22 cellular contexts compared by ENCODE assay signal in the genomic region with DNA sequence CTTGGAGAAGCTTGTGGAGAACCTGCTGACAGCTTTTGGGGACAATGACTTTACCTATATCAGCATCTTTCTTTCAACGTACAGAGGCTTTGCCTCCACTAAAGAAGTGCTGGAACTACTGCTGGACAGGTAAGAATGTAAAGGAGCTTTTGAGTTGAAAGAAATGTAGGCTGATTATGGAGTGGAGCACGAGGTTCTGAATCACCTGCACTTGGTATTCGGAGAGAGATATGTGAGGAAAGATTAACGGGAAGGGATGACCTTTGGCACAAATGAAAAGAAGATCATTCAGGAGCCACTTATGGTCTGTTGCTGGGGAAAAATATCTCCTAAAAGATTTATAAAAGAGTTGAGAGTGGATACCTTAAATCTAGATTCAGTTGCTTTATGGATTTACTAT. TPM values are rescaled to one million over a fixed set of nuclear protein-coding genes. Genes with fewer than 3 reads are reported as not detected.
DNase-seq lines count a peak whose midpoint lies in the region; ATAC-seq, FAIRE-seq and TF ChIP-seq lines count a peak whose summit lies in the region.
"Had no signal": no experiment of that assay in that cellular context is flagged by ENCODE, and none has a peak within 500 bp of the region (broad histone marks: within the 10 kb centered on the region; RNA-seq: fewer than 3 reads in every experiment).

No MANE protein-coding gene starts in this region.

- peaks cover 0 to 2% of the 10 kb centered on the region in 2 experiments for H3K36me3 ChIP-seq in endothelial cell of umbilical vein (ENCODE audit: control insufficient read depth in 2 of 2, extremely low read depth in 1 of 2, insufficient read depth in 2 of 2, low read length in 2 of 2)

- CTCF ChIA-PET in endothelial cell of umbilical vein (lab: Charles Lee) = interaction anchor here (1.1 to 2.3 kb wide), 7 partner anchors 10 to 192 kb away, joined by 3 to 12 read pairs (median 4); no protein-coding TSS in a partner anchor

- no peaks in the 10 kb centered on the region for H3K79me2 ChIP-seq in endothelial cell of umbilical vein (ENCODE audit: control insufficient read depth, insufficient read depth, low read length)

- peaks cover 4% of the 10 kb centered on the region for H3K4me1 ChIP-seq in right cardiac atrium (ENCODE audit: control insufficient read depth, insufficient read depth, low read length)
- H3K4me1 ChIP-seq in endothelial cell of umbilical vein (ENCODE audit: control insufficient read depth, extremely low read depth, insufficient read depth, low read length) = peaks cover 51% of the 10 kb centered on the region

- no peaks in the 10 kb centered on the region for H3K36me3 Mint-ChIP-seq in nephron progenitor cell (ENCODE audit: low read depth)
- H3K36me3 Mint-ChIP-seq: CD14-positive monocyte had no signal

- no peaks in the 10 kb centered on the region for H4K20me1 ChIP-seq in endothelial cell of umbilical vein (replicated peaks; ENCODE audit: control insufficient read depth, extremely low read depth, insufficient read depth, low read length)

- dilution Hi-C loops in endothelial cell of umbilical vein (cut with MboI; ENCODE audit: extremely low pct_ligation_motif_present, low sequenced_read_pairs) = no loop called here

- ATAC-seq in right cardiac atrium (no peak), Right ventricle myocardium superior (ENCODE audit: poor library complexity) (no peak)
- ATAC-seq: HepG2, K562, Panc1 had no signal

- H3K4me2 ChIP-seq in endothelial cell of umbilical vein (ENCODE audit: insufficient read depth, low read length) = peak overlapping the region; percentile 67

- H3K9me1 ChIP-seq in endothelial cell of umbilical vein (replicated peaks; ENCODE audit: control insufficient read depth, extremely low read depth, insufficient read depth, low read length) = no peaks in the 10 kb centered on the region

- H3K27ac ChIP-seq in right cardiac atrium (ENCODE audit: low read length) (peak overlapping the region; percentile 37), endothelial cell of umbilical vein (ENCODE audit: insufficient read depth, low read depth, low read length) (peak overlapping the region; percentile 11)

- no peak overlapping the region for H3K4me3 ChIP-seq in right cardiac atrium (ENCODE audit: low read length)
- H3K4me3 ChIP-seq in endothelial cell of umbilical vein (replicated peaks in 1 of 3; ENCODE audit: insufficient read depth in 1 of 3, low read depth in 1 of 3, low read length in 3 of 3) = no peak overlapping the region
- H3K4me3 ChIP-seq: K562 had no signal

- DNase-seq in right cardiac atrium (no peak), Right ventricle myocardium superior (no peak), endothelial cell of umbilical vein (ENCODE audit: low read depth, low spot score) (no peak), nephron progenitor cell (no peak), DMS 273 treated with DMSO at 0.1 percent for 48 hours (lab: John Stamatoyannopoulos, UW) (no peak), HT-29 (ENCODE audit: low spot score) (no peak), activated gamma-delta T cell treated with Interleukin-2 at 50 U/mL for 16 hours (no peak)
- DNase-seq: GOT3, HCEC 1CT, MM.1S, NCI-H1048, NCI-H1436, NCI-H1930, NCI-H226, NCI-H510A treated with DMSO at 0.1 percent for 48 hours, NCI-H748 treated with DMSO at 0.1 percent for 48 hours had no signal

- intact Hi-C loops in right cardiac atrium (cut with DNase I) = no loop called here
- intact Hi-C loops in Right ventricle myocardium superior (cut with DNase I) = no loop called here
- intact Hi-C loops in endothelial cell of umbilical vein (cut with micrococcal nuclease) = no loop called here

- H3K9me3 ChIP-seq in right cardiac atrium (ENCODE audit: control insufficient read depth, low read length) (no peaks in the 10 kb centered on the region), endothelial cell of umbilical vein (replicated peaks; ENCODE audit: control insufficient read depth, insufficient read depth, low read length) (no peaks in the 10 kb centered on the region)

- no peak overlapping the region for H3K9ac ChIP-seq in endothelial cell of umbilical vein (replicated peaks; ENCODE audit: extremely low read depth, insufficient read depth, low read length)

- TF ChIP-seq CTCF in endothelial cell of umbilical vein (IDR thresholded peaks at IDR 0.05; ENCODE audit: extremely low read depth in 1 of 2, insufficient read depth in 1 of 2, low read depth in 1 of 2, low read length in 2 of 2) = no peak
- TF ChIP-seq CTCF in nephron progenitor cell (IDR thresholded peaks at IDR 0.05) = no peak

- WGBS in right cardiac atrium = 53% methylated on average over 4 of the region's 4 CpGs

- H3K9me3 Mint-ChIP-seq in nephron progenitor cell = no peaks in the 10 kb centered on the region
- H3K9me3 Mint-ChIP-seq: CD14-positive monocyte had no signal

- POLR2A ChIA-PET in endothelial cell of umbilical vein (lab: Charles Lee) = no interaction called here

- no peak for FAIRE-seq in endothelial cell of umbilical vein (lab: Jason Lieb, UNC)
- FAIRE-seq: A204.1, HepG2, K562 had no signal

- no peaks in the 10 kb centered on the region for H3K27me3 ChIP-seq in right cardiac atrium (ENCODE audit: control insufficient read depth, insufficient read depth)
- H3K27me3 ChIP-seq in endothelial cell of umbilical vein (ENCODE audit: control insufficient read depth in 2 of 2, insufficient read depth in 2 of 2, low read length in 2 of 2) = no peaks in the 10 kb centered on the region

- peaks cover 9% of the 10 kb centered on the region for H3K4me1 Mint-ChIP-seq in nephron progenitor cell

- H2AFZ ChIP-seq in endothelial cell of umbilical vein (ENCODE audit: low read depth, low read length) = no peak overlapping the region

- TF ChIP-seq POLR2A in endothelial cell of umbilical vein (IDR thresholded peaks at IDR 0.05; ENCODE audit: low read depth, low read length) = no peak

- H3K27ac Mint-ChIP-seq in nephron progenitor cell = peak overlapping the region; percentile 52
- H3K27ac Mint-ChIP-seq: B cell, CD14-positive monocyte had no signal

- no peak overlapping the region for H3K4me3 Mint-ChIP-seq in nephron progenitor cell
- H3K4me3 Mint-ChIP-seq: B cell, CD14-positive monocyte had no signal

- no TSS peak for BruUV-seq in endothelial cell of umbilical vein (replicated peaks; lab: Mats Ljungman, UMichigan)

- H3K27me3 Mint-ChIP-seq in nephron progenitor cell (ENCODE audit: low read depth, poor library complexity) = no peaks in the 10 kb centered on the region
- H3K27me3 Mint-ChIP-seq: B cell had no signal

TF ChIP-seq in endothelial cell of umbilical vein, 7 proteins besides CTCF, POLR2A, EP300 and RAD21:
- no peak for TF ChIP-seq EZH2 (IDR thresholded peaks at IDR 0.05; ENCODE audit: borderline replicate concordance, low read depth, low read length, severe bottlenecking)
- TF ChIP-seq JUN (IDR thresholded peaks at IDR 0.05; ENCODE audit: borderline replicate concordance, insufficient read depth, insufficient read length, low read depth) = no peak
- no peak for TF ChIP-seq FOS (IDR thresholded peaks at IDR 0.05; ENCODE audit: borderline replicate concordance, insufficient read depth, low read length)
- no peak for TF ChIP-seq MYC (IDR thresholded peaks at IDR 0.05; ENCODE audit: low read depth, low read length)
- no peak for TF ChIP-seq POLR2AphosphoS5 (IDR thresholded peaks at IDR 0.05; ENCODE audit: insufficient read depth, low read depth, low read length)
- no peak for TF ChIP-seq GATA2 (IDR thresholded peaks at IDR 0.05; ENCODE audit: insufficient read depth, insufficient read length, low read depth, low read length)
- TF ChIP-seq, protein P1, sequence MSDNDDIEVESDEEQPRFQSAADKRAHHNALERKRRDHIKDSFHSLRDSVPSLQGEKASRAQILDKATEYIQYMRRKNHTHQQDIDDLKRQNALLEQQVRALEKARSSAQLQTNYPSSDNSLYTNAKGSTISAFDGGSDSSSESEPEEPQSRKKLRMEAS (IDR thresholded peaks at IDR 0.05; ENCODE audit: insufficient read depth, insufficient read length) = no peak

RNA-seq across cellular contexts. Expression of gene RGL1, which starts 42.7 kb away (rescaled TPM):
- 10 to 100 TPM; 16.3 to 22.9 (median 17.2) TPM for total RNA-seq in right cardiac atrium
- 7.2 TPM for polyA plus RNA-seq in right cardiac atrium
- 18.4 TPM for total RNA-seq in Right ventricle myocardium superior
- total RNA-seq in endothelial cell of umbilical vein = 35.3 and 38.4 TPM in 2 replicates
- 18.0 and 19.8 TPM in 2 replicates for polyA plus RNA-seq in endothelial cell of umbilical vein
- 21.6 and 22.0 TPM in 2 replicates for polyA plus RNA-seq in endothelial cell of umbilical vein (2011; cell fraction: cytosol; rRNA removed)
- 40.2 and 40.8 TPM in 2 replicates for polyA plus RNA-seq in endothelial cell of umbilical vein (2011; cell fraction: nucleus; rRNA removed)
- polyA plus RNA-seq in endothelial cell of umbilical vein (2012) = 10.0 and 14.4 TPM in 2 replicates
- 32.7 and 36.6 TPM in 2 replicates for polyA minus RNA-seq in endothelial cell of umbilical vein
- polyA minus RNA-seq in endothelial cell of umbilical vein (2011; cell fraction: cytosol; rRNA and poly(A)+ RNA removed) = 0.51 TPM
- 26.5 and 32.4 TPM in 2 replicates for polyA minus RNA-seq in endothelial cell of umbilical vein (2011; cell fraction: nucleus; rRNA and poly(A)+ RNA removed)
- total RNA-seq in HT-29 (2014; rRNA removed; shearing (Covaris generic)) = 0.03 and 0.18 TPM in 2 replicates

Comparison
In these comparisons a context has a peak if more than half of its experiments do, and no peak if none do; other contexts are left out.
1. RNA of gene RGL1, which starts 42.7 kb away (total RNA-seq): 35.3 to 38.4 TPM in endothelial cell of umbilical vein, 18.4 TPM in Right ventricle myocardium superior (single experiment) and 16.3 to 22.9 TPM in right cardiac atrium; 0.03 to 0.18 TPM in HT-29; every median in the first group is over 10 times any median in the second.